ENCODE assay signal across 6 cellular contexts in genomic region chr11:64875369-64876225, GRCh38. TPM values are rescaled to one million over a fixed set of nuclear protein-coding genes. Genes with fewer than 3 reads are reported as not detected.
DNase-seq lines count a peak whose midpoint lies in the region; ATAC-seq lines count a peak whose summit lies in the region.

No MANE protein-coding gene starts in this region.

- no peak for ATAC-seq in naive B cell (ENCODE audit: low read depth in 2 of 2)
- ATAC-seq in HG02938 (IDR thresholded peaks at IDR 0.05; ENCODE audit: unreplicated experiment) = no peak
- ATAC-seq in HG03280 (IDR thresholded peaks at IDR 0.05; ENCODE audit: unreplicated experiment) = no peak

- H3K9me3 Mint-ChIP-seq in activated CD4-positive, alpha-beta memory T cell treated with anti-CD3 and anti-CD28 coated beads, Interleukin-2, amount 10 ng/mL, durations not matched to agents 7 days and 5 days = no peaks in the 10 kb centered on the region
- no peaks in the 10 kb centered on the region for H3K9me3 Mint-ChIP-seq in naive B cell

- CTCF ChIA-PET in activated CD4-positive, alpha-beta memory T cell treated with anti-CD3 and anti-CD28 coated beads, Interleukin-2, amount 10 ng/mL, durations not matched to agents 7 days and 5 days (lab: Charles Lee) = interaction anchor here (0.7 to 30.2 kb wide), 3 partner anchors 13 to 139 kb away, joined by 3 to 957 read pairs (median 22); partner anchors contain the start of gene CDC42BPG

- H3K27me3 Mint-ChIP-seq in activated CD4-positive, alpha-beta memory T cell treated with anti-CD3 and anti-CD28 coated beads, Interleukin-2, amount 10 ng/mL, durations not matched to agents 7 days and 5 days = no peaks in the 10 kb centered on the region
- H3K27me3 Mint-ChIP-seq in naive B cell = no peaks in the 10 kb centered on the region

- H3K36me3 Mint-ChIP-seq in activated CD4-positive, alpha-beta memory T cell treated with anti-CD3 and anti-CD28 coated beads, Interleukin-2, amount 10 ng/mL, durations not matched to agents 7 days and 5 days (ENCODE audit: low read depth) = peaks cover 61% of the 10 kb centered on the region
- peaks cover 7% of the 10 kb centered on the region in 2 donors for H3K36me3 Mint-ChIP-seq in naive B cell

- POLR2A ChIA-PET in activated CD4-positive, alpha-beta memory T cell treated with anti-CD3 and anti-CD28 coated beads, Interleukin-2, amount 10 ng/mL, durations not matched to agents 7 days and 5 days (lab: Charles Lee) = interaction anchor here (0.8 to 25.5 kb wide), 10 partner anchors 8 to 984 kb away, joined by 3 to 1068 read pairs (median 3); partner anchors contain the start of genes CDC42BPG, PPP2R5B and ZNHIT2

- DNase-seq in GF-D8 (lab: John Stamatoyannopoulos, UW) (peak; percentile 91), naive B cell (no peak), NCI-H1092 treated with DMSO at 0.1 percent for 48 hours (lab: John Stamatoyannopoulos, UW) (no peak)
- no peak for DNase-seq in activated CD4-positive, alpha-beta memory T cell treated with anti-CD3 and anti-CD28 coated beads, Interleukin-2, amount 10 ng/mL, durations not matched to agents 7 days and 5 days

- peak overlapping the region; percentile 91 for H3K27ac Mint-ChIP-seq in activated CD4-positive, alpha-beta memory T cell treated with anti-CD3 and anti-CD28 coated beads, Interleukin-2, amount 10 ng/mL, durations not matched to agents 7 days and 5 days
- H3K27ac Mint-ChIP-seq in naive B cell = peak overlapping the region in 4 of 6 donors; percentile 79 to 96 (median 90)

- peak overlapping the region; percentile 94 for H3K4me3 Mint-ChIP-seq in activated CD4-positive, alpha-beta memory T cell treated with anti-CD3 and anti-CD28 coated beads, Interleukin-2, amount 10 ng/mL, durations not matched to agents 7 days and 5 days
- peak overlapping the region; percentile 89 to 99 (median 97) for H3K4me3 Mint-ChIP-seq in naive B cell

- peaks cover 72% of the 10 kb centered on the region for H3K4me1 Mint-ChIP-seq in activated CD4-positive, alpha-beta memory T cell treated with anti-CD3 and anti-CD28 coated beads, Interleukin-2, amount 10 ng/mL, durations not matched to agents 7 days and 5 days
- H3K4me1 Mint-ChIP-seq in naive B cell = peaks cover 71 to 82% (median 78%) of the 10 kb centered on the region in 3 donors

RNA-seq across cellular contexts. Expression of gene EHD1, which starts 2.8 kb away (rescaled TPM):
- total RNA-seq in activated CD4-positive, alpha-beta memory T cell treated with anti-CD3 and anti-CD28 coated beads, Interleukin-2, amount 10 ng/mL, durations not matched to agents 7 days and 5 days = 100 to 1,000 TPM; 138 to 146 TPM
- polyA plus RNA-seq in naive B cell (ENCODE audit: low read depth in 6 of 6) = 100 to 1,000 TPM in 2 of 6 donors, 10 to 100 TPM in 4; 65.3 to 119 (median 90.7) TPM

RNA-seq across cellular contexts. Expression of gene CDC42BPG, which starts 31.1 kb away (rescaled TPM):
- total RNA-seq in activated CD4-positive, alpha-beta memory T cell treated with anti-CD3 and anti-CD28 coated beads, Interleukin-2, amount 10 ng/mL, durations not matched to agents 7 days and 5 days = under 1 TPM; 0.65 to 0.70 TPM
- under 1 TPM in 4 of 6 donors, not detected in 2; 0.17 to 0.57 (median 0.33) TPM for polyA plus RNA-seq in naive B cell (ENCODE audit: low read depth in 6 of 6)

RNA-seq across cellular contexts. Expression of gene ATG2A, which starts 41.4 kb away (rescaled TPM):
- 10 to 100 TPM; 37.4 to 40.7 TPM for total RNA-seq in activated CD4-positive, alpha-beta memory T cell treated with anti-CD3 and anti-CD28 coated beads, Interleukin-2, amount 10 ng/mL, durations not matched to agents 7 days and 5 days
- polyA plus RNA-seq in naive B cell (ENCODE audit: low read depth in 6 of 6) = 1 to 10 TPM in 5 of 6 donors, not detected in 1; 2.8 to 5.0 (median 3.4) TPM

RNA-seq across cellular contexts. Expression of gene PPP2R5B, which starts 48.9 kb away (rescaled TPM):
- 10 to 100 TPM; 19.8 to 21.1 TPM for total RNA-seq in activated CD4-positive, alpha-beta memory T cell treated with anti-CD3 and anti-CD28 coated beads, Interleukin-2, amount 10 ng/mL, durations not matched to agents 7 days and 5 days
- polyA plus RNA-seq in naive B cell (ENCODE audit: low read depth in 6 of 6) = 10 to 100 TPM in 3 of 6 donors, 1 to 10 TPM in 3; 7.2 to 15.1 (median 10.2) TPM
